Comparison of ENCODE assay signal across 22 cellular contexts in the genomic region with DNA sequence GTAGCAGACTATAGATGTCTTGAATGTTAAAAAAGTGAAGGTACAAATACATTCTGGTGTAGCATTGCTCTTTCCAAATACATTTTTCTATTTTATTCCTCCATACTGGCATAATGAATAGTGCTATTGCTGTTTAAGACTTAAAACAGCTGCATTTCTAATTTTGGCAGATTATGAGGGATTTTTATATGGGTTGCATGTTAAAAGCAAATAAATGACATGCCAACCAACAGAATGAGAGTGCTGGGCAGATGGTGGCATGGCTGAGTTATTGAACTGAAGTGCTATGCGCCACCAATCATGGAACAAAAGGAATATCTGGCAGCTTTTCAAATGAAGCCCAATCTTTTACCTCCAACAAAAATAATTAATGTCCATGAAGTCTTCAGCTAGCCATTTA.
DNase-seq lines count a peak whose midpoint lies in the region; ATAC-seq and TF ChIP-seq lines count a peak whose summit lies in the region.
"Had no signal": no experiment of that assay in that cellular context is flagged by ENCODE, and none has a peak within 500 bp of the region (broad histone marks: within the 10 kb centered on the region; RNA-seq: fewer than 3 reads in every experiment).

No MANE protein-coding gene starts in this region.

- DNase-seq in LHCN-M2 (ENCODE audit: low read depth) (peak; percentile 60), NCI-H1694 (lab: John Stamatoyannopoulos, UW) (peak; percentile 86), NCI-H345 (lab: John Stamatoyannopoulos, UW) (peak; percentile 35), SHP77 treated with DMSO at 0.1 percent for 48 hours (lab: John Stamatoyannopoulos, UW) (peak; percentile 95), AG08395 (ENCODE audit: low spot score) (no peak), nephron progenitor cell (no peak)
- DNase-seq: activated CD4-positive, alpha-beta T cell treated with anti-CD3 and anti-CD28 coated beads, Interleukin-2, amount 10 ng/mL, durations not matched to agents 7 days and 5 days; activated CD8-positive, alpha-beta memory T cell treated with anti-CD3 and anti-CD28 coated beads, Interleukin-2, amount 10 ng/mL, durations not matched to agents 7 days and 5 days; C1 segment of cervical spinal cord; Calu3; cortex of kidney; endodermal cell; Karpas-422; midbrain; MV-4-11; NCI-H82; pancreas; WERI-Rb-1 had no signal

- no peak overlapping the region for H3K27ac Mint-ChIP-seq in nephron progenitor cell
- H3K27ac Mint-ChIP-seq: activated CD4-positive, alpha-beta T cell treated with anti-CD3 and anti-CD28 coated beads, Interleukin-2, amount 10 ng/mL, durations not matched to agents 7 days and 5 days; activated CD8-positive, alpha-beta memory T cell treated with anti-CD3 and anti-CD28 coated beads, Interleukin-2, amount 10 ng/mL, durations not matched to agents 7 days and 5 days; activated naive CD4-positive, alpha-beta T cell treated with anti-CD3 and anti-CD28 coated beads, Interleukin-2, amount 50 U/mL, for 24 hours; endodermal cell; nephron; stimulated activated memory B cell treated with anti-CD40 and anti-IgM and Interleukin-4, amounts not matched to agents 10 μg/mL and 1 μg/mL and 100 μg/mL, for 72 hours had no signal

- H3K36me3 Mint-ChIP-seq in nephron progenitor cell (ENCODE audit: low read depth): no peaks in the 10 kb centered on the region
- H3K36me3 Mint-ChIP-seq: activated CD8-positive, alpha-beta memory T cell treated with anti-CD3 and anti-CD28 coated beads, Interleukin-2, amount 10 ng/mL, durations not matched to agents 7 days and 5 days; activated naive CD4-positive, alpha-beta T cell treated with anti-CD3 and anti-CD28 coated beads, Interleukin-2, amount 50 U/mL, for 24 hours; stimulated activated memory B cell treated with anti-CD40 and anti-IgM and Interleukin-4, amounts not matched to agents 10 μg/mL and 1 μg/mL and 100 μg/mL, for 72 hours had no signal

- no peak for TF ChIP-seq CTCF in nephron progenitor cell (IDR thresholded peaks at IDR 0.05)

- H3K4me3 Mint-ChIP-seq in nephron progenitor cell: no peak overlapping the region
- H3K4me3 Mint-ChIP-seq: activated CD4-positive, alpha-beta T cell treated with anti-CD3 and anti-CD28 coated beads, Interleukin-2, amount 10 ng/mL, durations not matched to agents 7 days and 5 days; activated CD8-positive, alpha-beta memory T cell treated with anti-CD3 and anti-CD28 coated beads, Interleukin-2, amount 10 ng/mL, durations not matched to agents 7 days and 5 days; activated naive CD4-positive, alpha-beta T cell treated with anti-CD3 and anti-CD28 coated beads, Interleukin-2, amount 50 U/mL, for 24 hours; endodermal cell; nephron; stimulated activated memory B cell treated with anti-CD40 and anti-IgM and Interleukin-4, amounts not matched to agents 10 μg/mL and 1 μg/mL and 100 μg/mL, for 72 hours had no signal

- H3K4me1 Mint-ChIP-seq in nephron progenitor cell: no peaks in the 10 kb centered on the region
- H3K4me1 Mint-ChIP-seq: activated CD4-positive, alpha-beta T cell treated with anti-CD3 and anti-CD28 coated beads, Interleukin-2, amount 10 ng/mL, durations not matched to agents 7 days and 5 days; activated CD8-positive, alpha-beta memory T cell treated with anti-CD3 and anti-CD28 coated beads, Interleukin-2, amount 10 ng/mL, durations not matched to agents 7 days and 5 days; activated naive CD4-positive, alpha-beta T cell treated with anti-CD3 and anti-CD28 coated beads, Interleukin-2, amount 50 U/mL, for 24 hours; endodermal cell; nephron; stimulated activated memory B cell treated with anti-CD40 and anti-IgM and Interleukin-4, amounts not matched to agents 10 μg/mL and 1 μg/mL and 100 μg/mL, for 72 hours had no signal

- no peaks in the 10 kb centered on the region for H3K9me3 Mint-ChIP-seq in nephron progenitor cell
- H3K9me3 Mint-ChIP-seq: nephron had no signal

- H3K27me3 Mint-ChIP-seq in nephron progenitor cell (ENCODE audit: low read depth, poor library complexity): no peaks in the 10 kb centered on the region
- H3K27me3 Mint-ChIP-seq: activated CD4-positive, alpha-beta T cell treated with anti-CD3 and anti-CD28 coated beads, Interleukin-2, amount 10 ng/mL, durations not matched to agents 7 days and 5 days; activated CD8-positive, alpha-beta memory T cell treated with anti-CD3 and anti-CD28 coated beads, Interleukin-2, amount 10 ng/mL, durations not matched to agents 7 days and 5 days; activated naive CD4-positive, alpha-beta T cell treated with anti-CD3 and anti-CD28 coated beads, Interleukin-2, amount 50 U/mL, for 24 hours; stimulated activated memory B cell treated with anti-CD40 and anti-IgM and Interleukin-4, amounts not matched to agents 10 μg/mL and 1 μg/mL and 100 μg/mL, for 72 hours had no signal

- no peak for ATAC-seq in GM19395 (IDR thresholded peaks at IDR 0.05; ENCODE audit: unreplicated experiment)
- ATAC-seq: activated CD8-positive, alpha-beta memory T cell treated with anti-CD3 and anti-CD28 coated beads, Interleukin-2, amount 10 ng/mL, durations not matched to agents 7 days and 5 days; pancreas; stimulated activated memory B cell treated with anti-CD40 and anti-IgM and Interleukin-4, amounts not matched to agents 10 μg/mL and 1 μg/mL and 100 μg/mL, for 72 hours had no signal

Comparison
In these comparisons a context has a peak if more than half of its experiments do, and no peak if none do; other contexts are left out.
1. DNase-seq: peak in LHCN-M2 (single experiment), NCI-H1694 (single experiment), NCI-H345 (single experiment) and SHP77 treated with DMSO at 0.1 percent for 48 hours (single experiment); none in AG08395 (single experiment) and nephron progenitor cell (single experiment).